In the genomic region with DNA sequence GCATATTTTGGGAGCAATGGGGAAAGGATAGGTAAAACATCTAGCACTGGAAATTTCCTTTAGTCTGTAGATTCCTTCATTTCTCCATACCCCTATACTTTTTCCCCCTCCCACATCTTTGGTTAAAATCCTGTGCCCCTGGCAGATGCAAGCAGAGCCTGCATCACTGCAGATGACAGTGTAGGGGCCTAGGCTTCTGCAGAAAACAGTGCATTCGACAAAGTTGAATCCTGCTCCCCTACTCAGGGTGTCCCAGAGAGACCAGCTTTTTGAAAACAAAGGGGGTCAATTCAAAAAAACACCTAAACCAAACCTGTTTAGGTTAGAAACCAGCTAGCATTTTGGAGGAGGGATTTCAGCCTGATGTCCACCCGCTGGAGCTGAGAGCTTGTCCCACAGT, we compare ENCODE assay signal across 18 cellular contexts. TPM values are rescaled to one million over a fixed set of nuclear protein-coding genes. Genes with fewer than 3 reads are reported as not detected.
DNase-seq lines count a peak whose midpoint lies in the region; TF ChIP-seq lines count a peak whose summit lies in the region.
"Had no signal": no experiment of that assay in that cellular context is flagged by ENCODE, and none has a peak within 500 bp of the region (broad histone marks: within the 10 kb centered on the region; RNA-seq: fewer than 3 reads in every experiment).

No MANE protein-coding gene starts in this region.

- H3K4me3 ChIP-seq in ACC112 (ENCODE audit: low read depth, low read length) (peak overlapping the region; percentile 74), WI38 (ENCODE audit: low read depth, low read length) (peak overlapping the region; percentile 44), fibroblast of the aortic adventitia (ENCODE audit: low read depth, low read length) (peak overlapping the region; percentile 53), skeletal muscle satellite cell (ENCODE audit: low read length) (peak overlapping the region; percentile 74), Peyer's patch (no peak overlapping the region)
- no peak overlapping the region for H3K4me3 ChIP-seq in CD8-positive, alpha-beta memory T cell (ENCODE audit: low read length)

- TF ChIP-seq POLR2A in Peyer's patch (IDR thresholded peaks at IDR 0.05), result no peak

- peaks cover 100% of the 10 kb centered on the region for H3K79me2 ChIP-seq in ACC112 (ENCODE audit: control insufficient read depth, insufficient read depth, low read length, unreplicated experiment)

- H3K4me3 Mint-ChIP-seq in CD8-positive, alpha-beta memory T cell, result no peak overlapping the region
- H3K4me3 Mint-ChIP-seq: effector memory CD8-positive, alpha-beta T cell had no signal

- H3K27ac Mint-ChIP-seq in CD8-positive, alpha-beta memory T cell, result peak overlapping the region in 1 of 8 donors; percentile 38
- H3K27ac Mint-ChIP-seq: effector memory CD8-positive, alpha-beta T cell had no signal

- DNase-seq in fibroblast of the aortic adventitia (ENCODE audit: low read depth) (no peak), Peyer's patch (no peak), NCI-H1436 (lab: John Stamatoyannopoulos, UW) (no peak), UCSD-AML1 (lab: John Stamatoyannopoulos, UW; ENCODE audit: unreplicated experiment) (no peak)
- no peak for DNase-seq in CD8-positive, alpha-beta memory T cell
- DNase-seq: activated effector memory CD4-positive, alpha-beta T cell treated with anti-CD3 and anti-CD28 coated beads, Interleukin-2, amount 50 U/mL, for 16 hours; Caco-2; effector memory CD8-positive, alpha-beta T cell; NCI-H510A treated with DMSO at 0.1 percent for 48 hours; small intestine; stimulated activated naive CD4-positive, alpha-beta T cell; WERI-Rb-1 had no signal

- peaks cover 0 to 3% (median 0%) of the 10 kb centered on the region in 5 donors for H3K9me3 Mint-ChIP-seq in CD8-positive, alpha-beta memory T cell
- H3K9me3 Mint-ChIP-seq: effector memory CD8-positive, alpha-beta T cell had no signal

- CTCF ChIA-PET in CD8-positive, alpha-beta memory T cell (lab: Charles Lee), result no interaction called here

- H3K27me3 ChIP-seq in ACC112 (ENCODE audit: insufficient read depth, low read length) (no peaks in the 10 kb centered on the region), skeletal muscle satellite cell (ENCODE audit: control insufficient read depth, insufficient read depth, low read length) (no peaks in the 10 kb centered on the region), Peyer's patch (no peaks in the 10 kb centered on the region)
- no peaks in the 10 kb centered on the region for H3K27me3 ChIP-seq in CD8-positive, alpha-beta memory T cell (ENCODE audit: insufficient read depth, low read length, poor library complexity, severe bottlenecking)

- no peak overlapping the region for H2AFZ ChIP-seq in ACC112 (ENCODE audit: low read length, unreplicated experiment)

- H3K9me3 ChIP-seq in skeletal muscle satellite cell (replicated peaks; ENCODE audit: low read length) (no peaks in the 10 kb centered on the region), Peyer's patch (no peaks in the 10 kb centered on the region)
- H3K9me3 ChIP-seq in CD8-positive, alpha-beta memory T cell (ENCODE audit: low read length), result no peaks in the 10 kb centered on the region
- H3K9me3 ChIP-seq: Caco-2 had no signal

- peaks cover 16 to 29% (median 20%) of the 10 kb centered on the region in 3 donors for H3K4me1 Mint-ChIP-seq in CD8-positive, alpha-beta memory T cell

- H3K9ac ChIP-seq in skeletal muscle satellite cell (ENCODE audit: low read depth, low read length), result peak overlapping the region; percentile 88
- H3K9ac ChIP-seq: KMS-11 had no signal

- H3K27me3 Mint-ChIP-seq in CD8-positive, alpha-beta memory T cell, result peaks cover 0 to 10% of the 10 kb centered on the region in 2 donors

- peak overlapping the region; percentile 86 for H3K4me2 ChIP-seq in skeletal muscle satellite cell (ENCODE audit: low read length)
- H3K4me2 ChIP-seq: KMS-11 had no signal

- H3K27ac ChIP-seq in ACC112 (ENCODE audit: low read depth, low read length) (peak overlapping the region; percentile 98), Peyer's patch (peak overlapping the region in 1 of 4 donors; percentile 73)
- no peak overlapping the region for H3K27ac ChIP-seq in CD8-positive, alpha-beta memory T cell (ENCODE audit: low read depth, low read length)
- H3K27ac ChIP-seq: KMS-11, WERI-Rb-1 had no signal

- POLR2A ChIA-PET in CD8-positive, alpha-beta memory T cell (lab: Charles Lee), result no interaction called here

- H3K36me3 ChIP-seq in ACC112 (ENCODE audit: insufficient read depth, low read length) (peaks cover 60% of the 10 kb centered on the region), skeletal muscle satellite cell (ENCODE audit: insufficient read depth, low read length) (peaks cover 93% of the 10 kb centered on the region), Peyer's patch (no peaks in the 10 kb centered on the region)
- H3K36me3 ChIP-seq in CD8-positive, alpha-beta memory T cell (ENCODE audit: insufficient read depth, low read length), result no peaks in the 10 kb centered on the region
- H3K36me3 ChIP-seq: WERI-Rb-1 had no signal

- H3K4me1 ChIP-seq in ACC112 (ENCODE audit: control insufficient read depth, insufficient read depth, low read length, unreplicated experiment) (peaks cover 97% of the 10 kb centered on the region), skeletal muscle satellite cell (ENCODE audit: control insufficient read depth, insufficient read depth, low read length) (peaks cover 81% of the 10 kb centered on the region), Peyer's patch (no peaks in the 10 kb centered on the region)
- no peaks in the 10 kb centered on the region for H3K4me1 ChIP-seq in CD8-positive, alpha-beta memory T cell (ENCODE audit: insufficient read depth, low read length)
- H3K4me1 ChIP-seq: Caco-2 had no signal

- TF ChIP-seq CTCF in WI38 (IDR thresholded peaks at IDR 0.05; ENCODE audit: low read depth, low read length), result no peak
- TF ChIP-seq CTCF in fibroblast of the aortic adventitia (IDR thresholded peaks at IDR 0.05; ENCODE audit: insufficient read depth, low read length), result no peak
- TF ChIP-seq CTCF in Peyer's patch (IDR thresholded peaks at IDR 0.05), result no peak

- H3K36me3 Mint-ChIP-seq in CD8-positive, alpha-beta memory T cell, result no peaks in the 10 kb centered on the region

RNA-seq across cellular contexts. Expression of a gene that starts 43.8 kb away (rescaled TPM):
- total RNA-seq in fibroblast of the aortic adventitia (ENCODE audit: low replicate concordance) (2.1 and 30.6 TPM in 2 replicates), Peyer's patch (not detected)
- total RNA-seq in skeletal muscle satellite cell (2012; rRNA removed), result 19.2 and 31.2 TPM in 2 replicates
- total RNA-seq in CD8-positive, alpha-beta memory T cell, result not detected
- not detected for polyA plus RNA-seq in CD8-positive, alpha-beta memory T cell
- total RNA-seq: activated CD8-positive, alpha-beta memory T cell treated with anti-CD3 and anti-CD28 coated beads for 36 hours; Caco-2; lung microvascular endothelial cell had no signal
- polyA plus RNA-seq: small intestine had no signal

Comparison
In these comparisons a context has a peak if more than half of its experiments do, and no peak if none do; other contexts are left out.
1. H3K4me3 ChIP-seq: peak in ACC112 (single experiment), WI38 (single experiment), fibroblast of the aortic adventitia (single experiment) and skeletal muscle satellite cell (single experiment); none in Peyer's patch (0 of 4) and CD8-positive, alpha-beta memory T cell (single experiment).